Comparison of ENCODE assay signal across 21 cellular contexts in genomic region chr10:5482016-5482415, GRCh38. TPM values are rescaled to one million over a fixed set of nuclear protein-coding genes. Genes with fewer than 3 reads are reported as not detected.
"Had no signal": no experiment of that assay in that cellular context is flagged by ENCODE, and none has a peak within 500 bp of the region (broad histone marks: within the 10 kb centered on the region; RNA-seq: fewer than 3 reads in every experiment).

No MANE protein-coding gene starts in this region.

- H2AFZ ChIP-seq: hepatocyte had no signal

- H3K4me3 Mint-ChIP-seq: naive thymus-derived CD8-positive, alpha-beta T cell; type B pancreatic cell had no signal

- ATAC-seq: gastroesophageal sphincter; naive thymus-derived CD8-positive, alpha-beta T cell had no signal

- H3K27me3 ChIP-seq: colonic mucosa, esophagus squamous epithelium, gastroesophageal sphincter, hepatocyte had no signal

- H3K4me1 ChIP-seq: colonic mucosa, gastroesophageal sphincter had no signal

- H3K9me3 ChIP-seq: colonic mucosa, gastroesophageal sphincter had no signal

- H3K27ac ChIP-seq: colonic mucosa, esophagus squamous epithelium, gastroesophageal sphincter, hepatocyte had no signal

- H3K27me3 Mint-ChIP-seq: type B pancreatic cell had no signal

- H3K4me3 ChIP-seq: colonic mucosa, esophagus squamous epithelium, gastroesophageal sphincter, hepatocyte had no signal

- H3K27ac Mint-ChIP-seq: naive thymus-derived CD8-positive, alpha-beta T cell; type B pancreatic cell had no signal

- H3K36me3 ChIP-seq: colonic mucosa, esophagus squamous epithelium, gastroesophageal sphincter had no signal

- H3K36me3 Mint-ChIP-seq: naive thymus-derived CD8-positive, alpha-beta T cell; type B pancreatic cell had no signal

- H3K9me3 Mint-ChIP-seq: naive thymus-derived CD8-positive, alpha-beta T cell; type B pancreatic cell had no signal

- DNase-seq: colonic mucosa; effector CD8-positive, alpha-beta T cell; esophagus squamous epithelium; foreskin fibroblast; kidney glomerular epithelial cell; mesendoderm; naive thymus-derived CD8-positive, alpha-beta T cell; small intestine; stimulated activated CD4-positive, alpha-beta T cell treated with anti-CD3 and anti-CD28 coated beads, Interleukin-2, amount 100 ng/mL, for 48 hours; stimulated activated naive CD4-positive, alpha-beta T cell treated with Interleukin-2 at 50 U/mL for 16 hours had no signal

- H3K4me2 ChIP-seq: hepatocyte had no signal

RNA-seq across cellular contexts. Expression of gene CALML5, which starts 17.4 kb away (rescaled TPM):
- total RNA-seq: cerebellum; colonic mucosa; dermis microvascular lymphatic vessel endothelial cell; gastroesophageal sphincter; hepatocyte; liver; lung microvascular endothelial cell; mononuclear cell; naive thymus-derived CD8-positive, alpha-beta T cell; osteocyte; pulmonary artery endothelial cell had no signal
- polyA plus RNA-seq: hepatocyte; liver; naive thymus-derived CD8-positive, alpha-beta T cell; neural cell; small intestine had no signal

RNA-seq across cellular contexts. Expression of gene CALML3, which starts 42.7 kb away (rescaled TPM):
- total RNA-seq: dermis microvascular lymphatic vessel endothelial cell; hepatocyte; liver; lung microvascular endothelial cell; mononuclear cell; naive thymus-derived CD8-positive, alpha-beta T cell; osteocyte; pulmonary artery endothelial cell had no signal
- polyA plus RNA-seq: hepatocyte; liver; naive thymus-derived CD8-positive, alpha-beta T cell; neural cell had no signal
